In genomic region chr6:12291785-12292604, GRCh38 we compare ENCODE assay signal across 9 cellular contexts. TPM values are rescaled to one million over a fixed set of nuclear protein-coding genes. Genes with fewer than 3 reads are reported as not detected.
A peak's percentile ranks its signal among the peaks of the same experiment; 100 is the strongest.
DNase-seq lines count a peak whose midpoint lies in the region; ATAC-seq and TF ChIP-seq lines count a peak whose summit lies in the region.
"Had no signal": no experiment of that assay in that cellular context is flagged by ENCODE, and none has a peak within 500 bp of the region (broad histone marks: within the 10 kb centered on the region; RNA-seq: fewer than 3 reads in every experiment).

No MANE protein-coding gene starts in this region.

- DNase-seq in GM23338 (ENCODE audit: low spot score): peak; percentile 64
- peak; percentile 36 for DNase-seq in WTC11 (ENCODE audit: low spot score)
- no peak for DNase-seq in stimulated activated CD4-positive, alpha-beta T cell treated with anti-CD3 and anti-CD28 coated beads, Interleukin-4, amount 100 ng/mL, for 24 hours
- no peak for DNase-seq in D341Med (ENCODE audit: low spot score)
- DNase-seq in OCI-M2 (lab: John Stamatoyannopoulos, UW; ENCODE audit: unreplicated experiment): no peak
- DNase-seq: activated CD4-positive, alpha-beta T cell treated with anti-CD3 and anti-CD28 coated beads for 48 hours had no signal

- H3K9ac ChIP-seq in iPS-20b (ENCODE audit: low read depth, low read length): no peak overlapping the region
- peak overlapping the region in 1 of 5 donors; percentile 68 for H3K9ac ChIP-seq in subcutaneous abdominal adipose tissue (ENCODE audit: low read length in 5 of 5)

- no peaks in the 10 kb centered on the region for H3F3A ChIP-seq in GM23338 (replicated peaks; ENCODE audit: low read depth)

- CTCF ChIA-PET in WTC11 (lab: Charles Lee): interaction anchor here (0.7 to 5.1 kb wide), 14 partner anchors 9 to 636 kb away, joined by 3 to 66 read pairs (median 4); no protein-coding TSS in a partner anchor

- H3K4me1 Mint-ChIP-seq in GM23338 (peaks cover 53% of the 10 kb centered on the region), WTC11 (peaks cover 59% of the 10 kb centered on the region)
- H3K4me1 Mint-ChIP-seq in stimulated activated memory B cell treated with anti-CD40 and anti-IgM and Interleukin-4, amounts not matched to agents 10 μg/mL and 1 μg/mL and 100 μg/mL, for 72 hours: peaks cover 19% of the 10 kb centered on the region

- H4K20me1 ChIP-seq in GM23338 (replicated peaks; ENCODE audit: insufficient read depth): no peaks in the 10 kb centered on the region

- TF ChIP-seq CTCF in GM23338 (conservative IDR thresholded peaks at IDR 0.05; ENCODE audit: low read depth in 2 of 2) (peak; percentile 47 to 81), WTC11 (IDR thresholded peaks at IDR 0.05) (no peak)

- H3K9me3 Mint-ChIP-seq in GM23338 (no peaks in the 10 kb centered on the region; the same call in 2 of the 3 replicates), WTC11 (no peaks in the 10 kb centered on the region)
- no peaks in the 10 kb centered on the region for H3K9me3 Mint-ChIP-seq in stimulated activated memory B cell treated with anti-CD40 and anti-IgM and Interleukin-4, amounts not matched to agents 10 μg/mL and 1 μg/mL and 100 μg/mL, for 72 hours

- H3K27me3 Mint-ChIP-seq in GM23338 (ENCODE audit: insufficient read depth, low read depth, poor library complexity): peaks cover 24% of the 10 kb centered on the region
- H3K27me3 Mint-ChIP-seq in WTC11 (ENCODE audit: low read depth): peaks cover 26% of the 10 kb centered on the region
- H3K27me3 Mint-ChIP-seq in stimulated activated memory B cell treated with anti-CD40 and anti-IgM and Interleukin-4, amounts not matched to agents 10 μg/mL and 1 μg/mL and 100 μg/mL, for 72 hours: peaks cover 31% of the 10 kb centered on the region

- no peaks in the 10 kb centered on the region for H3K9me2 ChIP-seq in GM23338 (ENCODE audit: insufficient read depth)

- no peak overlapping the region for H3K27ac ChIP-seq in GM23338 (ENCODE audit: low read depth)
- H3K27ac ChIP-seq in iPS-20b (ENCODE audit: low read length): no peak overlapping the region
- no peak overlapping the region for H3K27ac ChIP-seq in subcutaneous abdominal adipose tissue (ENCODE audit: low read depth, low read length)

- H3K27ac Mint-ChIP-seq in GM23338 (no peak overlapping the region), WTC11 (no peak overlapping the region)
- H3K27ac Mint-ChIP-seq in stimulated activated memory B cell treated with anti-CD40 and anti-IgM and Interleukin-4, amounts not matched to agents 10 μg/mL and 1 μg/mL and 100 μg/mL, for 72 hours: no peak overlapping the region

- H3K4me1 ChIP-seq in GM23338 (ENCODE audit: insufficient read depth) (peaks cover 26% of the 10 kb centered on the region), iPS-20b (ENCODE audit: insufficient read depth, low read length) (peaks cover 9% of the 10 kb centered on the region; the same call in 1 of the 2 replicates), subcutaneous abdominal adipose tissue (ENCODE audit: control insufficient read depth in 5 of 5, insufficient read depth in 5 of 5, low read length in 5 of 5) (peaks cover 0 to 58% (median 25%) of the 10 kb centered on the region in 5 donors)

- POLR2A ChIA-PET in WTC11 (lab: Charles Lee): no interaction called here

- peak overlapping the region; percentile 63 for H3K4me3 Mint-ChIP-seq in GM23338
- peak overlapping the region; percentile 60 for H3K4me3 Mint-ChIP-seq in WTC11
- H3K4me3 Mint-ChIP-seq in stimulated activated memory B cell treated with anti-CD40 and anti-IgM and Interleukin-4, amounts not matched to agents 10 μg/mL and 1 μg/mL and 100 μg/mL, for 72 hours: no peak overlapping the region

- H3K36me3 ChIP-seq in GM23338 (ENCODE audit: insufficient read depth) (no peaks in the 10 kb centered on the region), iPS-20b (ENCODE audit: insufficient read depth, low read depth, low read length) (no peaks in the 10 kb centered on the region), subcutaneous abdominal adipose tissue (ENCODE audit: control insufficient read depth in 5 of 5, insufficient read depth in 5 of 5, low read length in 5 of 5) (peaks cover 0 to 3% (median 0%) of the 10 kb centered on the region in 5 donors)

- H2AFZ ChIP-seq in GM23338: peak overlapping the region; percentile 95

- peak overlapping the region; percentile 88 for H3K4me2 ChIP-seq in GM23338

- H3K9me3 ChIP-seq in iPS-20b (ENCODE audit: insufficient read depth, low read depth, low read length): no peaks in the 10 kb centered on the region
- H3K9me3 ChIP-seq in subcutaneous abdominal adipose tissue (ENCODE audit: control insufficient read depth in 5 of 5, low read length in 5 of 5): no peaks in the 10 kb centered on the region

- no peaks in the 10 kb centered on the region for H3K79me2 ChIP-seq in GM23338 (replicated peaks; ENCODE audit: insufficient read depth)

- H3K36me3 Mint-ChIP-seq in GM23338 (ENCODE audit: low read depth) (no peaks in the 10 kb centered on the region), WTC11 (no peaks in the 10 kb centered on the region)
- H3K36me3 Mint-ChIP-seq in stimulated activated memory B cell treated with anti-CD40 and anti-IgM and Interleukin-4, amounts not matched to agents 10 μg/mL and 1 μg/mL and 100 μg/mL, for 72 hours: peaks cover 6% of the 10 kb centered on the region

- H3K27me3 ChIP-seq in GM23338 (ENCODE audit: insufficient read depth) (peaks cover 22% of the 10 kb centered on the region), iPS-20b (ENCODE audit: insufficient read depth, low read length) (peaks cover 39% of the 10 kb centered on the region; the same call in 1 of the 2 replicates), subcutaneous abdominal adipose tissue (ENCODE audit: control insufficient read depth in 5 of 5, insufficient read depth in 4 of 5, low read length in 5 of 5) (peaks cover 4 to 12% (median 11%) of the 10 kb centered on the region in 5 donors)

- H3K4me3 ChIP-seq in GM23338: peak overlapping the region; percentile 38; the same call in 1 of the 2 replicates
- H3K4me3 ChIP-seq in iPS-20b (ENCODE audit: low read length): peak overlapping the region; percentile 51
- peak overlapping the region in 4 of 5 donors; percentile 51 to 74 (median 67) for H3K4me3 ChIP-seq in subcutaneous abdominal adipose tissue (ENCODE audit: low read depth in 1 of 5, low read length in 5 of 5)

- peak; percentile 53 for ATAC-seq in GM23338
- peak; percentile 52 for ATAC-seq in WTC11
- no peak for ATAC-seq in stimulated activated memory B cell treated with anti-CD40 and anti-IgM and Interleukin-4, amounts not matched to agents 10 μg/mL and 1 μg/mL and 100 μg/mL, for 72 hours

TF ChIP-seq in GM23338, 12 proteins besides CTCF, POLR2A, EP300 and RAD21 (continues in another document):
- no peak for TF ChIP-seq CREB1 (CRISPR knock-in tag; IDR thresholded peaks at IDR 0.05; ENCODE audit: low read depth)
- TF ChIP-seq, protein P1, sequence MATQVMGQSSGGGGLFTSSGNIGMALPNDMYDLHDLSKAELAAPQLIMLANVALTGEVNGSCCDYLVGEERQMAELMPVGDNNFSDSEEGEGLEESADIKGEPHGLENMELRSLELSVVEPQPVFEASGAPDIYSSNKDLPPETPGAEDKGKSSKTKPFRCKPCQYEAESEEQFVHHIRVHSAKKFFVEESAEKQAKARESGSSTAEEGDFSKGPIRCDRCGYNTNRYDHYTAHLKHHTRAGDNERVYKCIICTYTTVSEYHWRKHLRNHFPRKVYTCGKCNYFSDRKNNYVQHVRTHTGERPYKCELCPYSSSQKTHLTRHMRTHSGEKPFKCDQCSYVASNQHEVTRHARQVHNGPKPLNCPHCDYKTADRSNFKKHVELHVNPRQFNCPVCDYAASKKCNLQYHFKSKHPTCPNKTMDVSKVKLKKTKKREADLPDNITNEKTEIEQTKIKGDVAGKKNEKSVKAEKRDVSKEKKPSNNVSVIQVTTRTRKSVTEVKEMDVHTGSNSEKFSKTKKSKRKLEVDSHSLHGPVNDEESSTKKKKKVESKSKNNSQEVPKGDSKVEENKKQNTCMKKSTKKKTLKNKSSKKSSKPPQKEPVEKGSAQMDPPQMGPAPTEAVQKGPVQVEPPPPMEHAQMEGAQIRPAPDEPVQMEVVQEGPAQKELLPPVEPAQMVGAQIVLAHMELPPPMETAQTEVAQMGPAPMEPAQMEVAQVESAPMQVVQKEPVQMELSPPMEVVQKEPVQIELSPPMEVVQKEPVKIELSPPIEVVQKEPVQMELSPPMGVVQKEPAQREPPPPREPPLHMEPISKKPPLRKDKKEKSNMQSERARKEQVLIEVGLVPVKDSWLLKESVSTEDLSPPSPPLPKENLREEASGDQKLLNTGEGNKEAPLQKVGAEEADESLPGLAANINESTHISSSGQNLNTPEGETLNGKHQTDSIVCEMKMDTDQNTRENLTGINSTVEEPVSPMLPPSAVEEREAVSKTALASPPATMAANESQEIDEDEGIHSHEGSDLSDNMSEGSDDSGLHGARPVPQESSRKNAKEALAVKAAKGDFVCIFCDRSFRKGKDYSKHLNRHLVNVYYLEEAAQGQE (IDR thresholded peaks at IDR 0.05; ENCODE audit: unreplicated experiment): no peak

TF ChIP-seq in WTC11, 78 proteins besides CTCF, POLR2A, EP300 and RAD21:
- TF ChIP-seq ZNF396 (CRISPR knock-in tag; IDR thresholded peaks at IDR 0.05; ENCODE audit: borderline replicate concordance) (no peak), GRHL2 (CRISPR knock-in tag; IDR thresholded peaks at IDR 0.05; ENCODE audit: insufficient replicate concordance, severe bottlenecking) (no peak), HMGXB4 (CRISPR knock-in tag; IDR thresholded peaks at IDR 0.05) (0 out of 2 replicates have a peak, but pooled peaks have one; percentile 25), ELF4 (CRISPR knock-in tag; IDR thresholded peaks at IDR 0.05; ENCODE audit: low read depth) (no peak)

RNA-seq across cellular contexts. Expression of gene EDN1, which starts 1.8 kb away (rescaled TPM):
- 0.58 and 0.80 TPM in 2 replicates for total RNA-seq in GM23338 (2014; rRNA removed; shearing (Covaris generic))
- 1.1 and 1.2 TPM in 2 replicates for polyA plus RNA-seq in GM23338 (2016; fragmentation: Nextera tagmentation; extraction: Ambion mirVana)
- total RNA-seq in WTC11 (2021): 0.50 to 1.0 TPM (median 0.80 TPM) in 3 replicates

Comparison
In these comparisons a context has a peak if more than half of its experiments do, and no peak if none do; other contexts are left out.
1. DNase-seq: peak in GM23338 (single experiment) and WTC11 (single experiment); none in stimulated activated CD4-positive, alpha-beta T cell treated with anti-CD3 and anti-CD28 coated beads, Interleukin-4, amount 100 ng/mL, for 24 hours (single experiment), D341Med (single experiment) and OCI-M2 (single experiment).
2. Peak in every context shown above with its lines, with median percentiles within 50 percentile points of each other: H3K4me3 ChIP-seq.